8 cellular contexts compared by ENCODE assay signal in genomic region chr14:77097006-77097688, GRCh38. TPM values are rescaled to one million over a fixed set of nuclear protein-coding genes. Genes with fewer than 3 reads are reported as not detected.
DNase-seq lines count a peak whose midpoint lies in the region; ATAC-seq and TF ChIP-seq lines count a peak whose summit lies in the region.

No MANE protein-coding gene starts in this region.

- H3K27ac ChIP-seq in HL-60 (replicated peaks): peak overlapping the region; percentile 82

- H3K9me3 Mint-ChIP-seq in activated naive CD4-positive, alpha-beta T cell treated with anti-CD3 and anti-CD28 coated beads, Interleukin-2, amount 50 U/mL, for 72 hours: no peaks in the 10 kb centered on the region
- H3K9me3 Mint-ChIP-seq in stimulated activated naive B cell treated with anti-CD40 and anti-IgM and Interleukin-4, amounts not matched to agents 10 μg/mL and 1 μg/mL and 100 μg/mL, for 72 hours: no peaks in the 10 kb centered on the region

- peaks cover 5 to 7% of the 10 kb centered on the region in 2 donors for H3K36me3 Mint-ChIP-seq in activated naive CD4-positive, alpha-beta T cell treated with anti-CD3 and anti-CD28 coated beads, Interleukin-2, amount 50 U/mL, for 72 hours
- peaks cover 2 to 4% of the 10 kb centered on the region in 2 donors for H3K36me3 Mint-ChIP-seq in stimulated activated naive B cell treated with anti-CD40 and anti-IgM and Interleukin-4, amounts not matched to agents 10 μg/mL and 1 μg/mL and 100 μg/mL, for 72 hours

- DNase-seq in GM06990 (ENCODE audit: extremely low read depth, insufficient read length): no peak
- DNase-seq in HL-60 (ENCODE audit: low read depth in 1 of 2, low spot score in 1 of 2): no peak
- no peak for DNase-seq in activated naive CD4-positive, alpha-beta T cell treated with anti-CD3 and anti-CD28 coated beads, Interleukin-2, amount 50 U/mL, for 72 hours (ENCODE audit: low spot score in 2 of 2)
- DNase-seq in stimulated activated naive B cell treated with anti-CD40 and anti-IgM and Interleukin-4, amounts not matched to agents 10 μg/mL and 1 μg/mL and 100 μg/mL, for 72 hours: no peak
- no peak for DNase-seq in left lobe of liver (ENCODE audit: low spot score)
- DNase-seq in NCI-H2029 treated with DMSO at 0.1 percent for 48 hours (lab: John Stamatoyannopoulos, UW): no peak
- DNase-seq in NCI-H524 (lab: John Stamatoyannopoulos, UW): no peak

- no peaks in the 10 kb centered on the region for H3K27me3 ChIP-seq in GM06990 (replicated peaks; ENCODE audit: control insufficient read depth, insufficient read depth, low read length)
- no peaks in the 10 kb centered on the region for H3K27me3 ChIP-seq in HL-60 (ENCODE audit: insufficient read depth, poor library complexity, severe bottlenecking)
- no peaks in the 10 kb centered on the region for H3K27me3 ChIP-seq in iPS-15b (ENCODE audit: control insufficient read depth, insufficient read depth, low read length)

- H3K36me3 ChIP-seq in GM06990 (ENCODE audit: control insufficient read depth, insufficient read depth, low read length) (no peaks in the 10 kb centered on the region), iPS-15b (ENCODE audit: control insufficient read depth, insufficient read depth, low read length) (no peaks in the 10 kb centered on the region)

- H3K9ac ChIP-seq in iPS-15b (ENCODE audit: low read depth, low read length): peak overlapping the region; percentile 38

- ATAC-seq in activated naive CD4-positive, alpha-beta T cell treated with anti-CD3 and anti-CD28 coated beads, Interleukin-2, amount 50 U/mL, for 72 hours: no peak
- peak in 1 of 2 donors; percentile 21 for ATAC-seq in stimulated activated naive B cell treated with anti-CD40 and anti-IgM and Interleukin-4, amounts not matched to agents 10 μg/mL and 1 μg/mL and 100 μg/mL, for 72 hours (replicated peaks)
- ATAC-seq in left lobe of liver: no peak

- peak overlapping the region; percentile 88 to 99 for H3K27ac Mint-ChIP-seq in activated naive CD4-positive, alpha-beta T cell treated with anti-CD3 and anti-CD28 coated beads, Interleukin-2, amount 50 U/mL, for 72 hours
- H3K27ac Mint-ChIP-seq in stimulated activated naive B cell treated with anti-CD40 and anti-IgM and Interleukin-4, amounts not matched to agents 10 μg/mL and 1 μg/mL and 100 μg/mL, for 72 hours: peak overlapping the region; percentile 99

- no peaks in the 10 kb centered on the region for H3K27me3 Mint-ChIP-seq in stimulated activated naive B cell treated with anti-CD40 and anti-IgM and Interleukin-4, amounts not matched to agents 10 μg/mL and 1 μg/mL and 100 μg/mL, for 72 hours

- H3K4me3 ChIP-seq in GM06990 (replicated peaks; ENCODE audit: low read depth, low read length) (peak overlapping the region; percentile 85), HL-60 (replicated peaks; ENCODE audit: insufficient read depth, low read length) (peak overlapping the region; percentile 46), iPS-15b (ENCODE audit: low read depth, low read length) (peak overlapping the region; percentile 97)

- H3K4me1 ChIP-seq in iPS-15b (ENCODE audit: control insufficient read depth, insufficient read depth, low read length): peaks cover 8% of the 10 kb centered on the region

- H3K4me1 Mint-ChIP-seq in stimulated activated naive B cell treated with anti-CD40 and anti-IgM and Interleukin-4, amounts not matched to agents 10 μg/mL and 1 μg/mL and 100 μg/mL, for 72 hours: peaks cover 36 to 63% of the 10 kb centered on the region in 2 donors

- H3K4me3 Mint-ChIP-seq in stimulated activated naive B cell treated with anti-CD40 and anti-IgM and Interleukin-4, amounts not matched to agents 10 μg/mL and 1 μg/mL and 100 μg/mL, for 72 hours: peak overlapping the region; percentile 95 to 98

- no peak for TF ChIP-seq CTCF in GM06990 (IDR thresholded peaks at IDR 0.05; ENCODE audit: insufficient read depth, low read length, poor library complexity, severe bottlenecking)
- no peak for TF ChIP-seq CTCF in HL-60 (IDR thresholded peaks at IDR 0.05; ENCODE audit: insufficient read depth, low read length)

- no peaks in the 10 kb centered on the region for H3K9me3 ChIP-seq in iPS-15b (ENCODE audit: control insufficient read depth, insufficient read depth, low read length)

RNA-seq across cellular contexts. Expression of gene CIPC, which starts 0.9 kb away (rescaled TPM):
- 1 to 10 TPM; 5.4 to 9.6 TPM for total RNA-seq in activated naive CD4-positive, alpha-beta T cell treated with anti-CD3 and anti-CD28 coated beads, Interleukin-2, amount 50 U/mL, for 72 hours
- 11.8 TPM for total RNA-seq in left lobe of liver

RNA-seq across cellular contexts. Expression of gene ZDHHC22, which starts 44.4 kb away (rescaled TPM):
- total RNA-seq in activated naive CD4-positive, alpha-beta T cell treated with anti-CD3 and anti-CD28 coated beads, Interleukin-2, amount 50 U/mL, for 72 hours: not detected
- not detected for total RNA-seq in left lobe of liver

Comparison
In these comparisons a context has a peak if more than half of its experiments do, and no peak if none do; other contexts are left out.
1. H3K4me3 ChIP-seq: peak in every context shown above with its lines; median percentile 97 in iPS-15b; 85 in GM06990; 46 in HL-60.